ENCODE assay signal across 8 cellular contexts in the genomic region with DNA sequence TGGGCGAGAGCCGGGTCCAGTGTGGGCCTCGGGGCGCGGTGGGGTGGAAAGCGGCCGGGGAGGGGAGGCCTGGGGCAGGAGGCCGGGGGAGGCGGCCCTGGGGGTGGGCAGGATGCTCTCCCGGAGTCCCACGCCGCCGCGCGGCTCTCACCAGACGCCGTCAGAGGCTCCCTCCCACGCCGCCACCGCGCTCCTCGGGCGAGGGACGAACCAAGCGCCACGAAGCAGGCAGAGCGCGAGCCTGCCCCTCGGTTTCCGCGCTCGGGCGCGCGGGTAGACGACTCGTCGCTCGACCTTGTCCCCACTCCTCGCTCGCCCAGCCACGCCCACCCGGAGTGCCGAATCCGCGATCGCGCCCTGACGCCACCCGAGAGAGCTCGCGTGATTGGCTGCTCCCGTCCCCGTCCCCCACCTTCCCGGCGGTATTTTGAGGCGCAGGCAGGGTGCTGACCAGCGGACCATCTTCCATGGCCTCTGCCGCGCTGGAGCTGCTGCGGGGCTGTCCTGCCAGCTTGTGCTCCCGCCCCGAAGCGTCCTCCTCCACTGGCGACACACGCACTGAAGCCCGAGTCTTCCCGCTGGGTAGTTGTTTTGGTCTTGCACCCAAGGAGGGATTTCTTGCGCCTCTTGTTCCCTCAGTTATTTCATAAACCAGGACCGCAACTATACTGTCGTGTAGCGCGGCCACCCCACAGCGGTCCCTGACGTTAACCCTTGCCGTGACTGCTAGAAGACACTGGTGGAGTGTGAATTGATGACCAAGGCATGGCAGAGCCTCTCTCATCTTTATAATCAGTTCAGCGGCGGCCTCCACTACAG. TPM values are rescaled to one million over a fixed set of nuclear protein-coding genes. Genes with fewer than 3 reads are reported as not detected.
DNase-seq lines count a peak whose midpoint lies in the region; ATAC-seq and TF ChIP-seq lines count a peak whose summit lies in the region.

GNE (minus strand) TSS at position 279 of the 819 bp plus-strand sequence. CDS start 9,093 bp downstream, outside the sequence.

- H3F3A ChIP-seq in PC-9 (ENCODE audit: insufficient read depth, low read depth) = peaks cover 8% of the 10 kb centered on the region; the same call in 1 of the 2 replicates

- no TSS peak for BruUV-seq in Caco-2 (replicated peaks; lab: Mats Ljungman, UMichigan)
- BruUV-seq in PC-9 (replicated peaks; lab: Mats Ljungman, UMichigan) = TSS peak; percentile 80

- H3K4me3 Mint-ChIP-seq in Caco-2 (ENCODE audit: unreplicated experiment) = peak within 1 kb of the TSS; percentile 91
- peak within 1 kb of the TSS; percentile 95 for H3K4me3 Mint-ChIP-seq in activated T-cell treated with anti-CD3 and anti-CD28 coated beads, Interleukin-2, amount 50 U/mL, for 4 hours

- H3K27ac Mint-ChIP-seq in Caco-2 (ENCODE audit: unreplicated experiment) = peak within 1 kb of the TSS; percentile 90

- H3K9me3 ChIP-seq in Caco-2 (no peaks in the 10 kb centered on the region), HUES48 (ENCODE audit: control insufficient read depth, insufficient read depth, low read length) (no peaks in the 10 kb centered on the region), PC-9 (ENCODE audit: insufficient read depth, low read depth) (no peaks in the 10 kb centered on the region), mucosa of rectum (ENCODE audit: control insufficient read depth in 2 of 2, low read length in 2 of 2) (no peaks in the 10 kb centered on the region)

- no peaks in the 10 kb centered on the region for H3K27me3 Mint-ChIP-seq in Caco-2 (ENCODE audit: insufficient read depth, unreplicated experiment)
- H3K27me3 Mint-ChIP-seq in activated T-cell treated with anti-CD3 and anti-CD28 coated beads, Interleukin-2, amount 50 U/mL, for 4 hours (ENCODE audit: low read depth) = no peaks in the 10 kb centered on the region

- peak within 1 kb of the TSS; percentile 56; the same call in 1 of the 2 replicates for H3K9ac ChIP-seq in HUES48 (ENCODE audit: low read depth, low read length)
- H3K9ac ChIP-seq in mucosa of rectum (ENCODE audit: low read depth in 1 of 2, low read length in 2 of 2) = peak within 1 kb of the TSS; percentile 70 to 83

- H3K4me2 ChIP-seq in PC-9 = no peak within 1 kb of the TSS

- H3K4me1 ChIP-seq in Caco-2 (no peaks in the 10 kb centered on the region), HUES48 (ENCODE audit: control insufficient read depth, insufficient read depth, low read length) (no peaks in the 10 kb centered on the region), PC-9 (replicated peaks; ENCODE audit: insufficient read depth) (no peaks in the 10 kb centered on the region), mucosa of rectum (ENCODE audit: control insufficient read depth in 2 of 2, insufficient read depth in 2 of 2, low read length in 2 of 2) (peaks cover 6 to 10% of the 10 kb centered on the region in 2 donors)

- H3K27ac ChIP-seq in HUES48 (ENCODE audit: low read depth, low read length) (peak within 1 kb of the TSS; percentile 63), PC-9 (no peak within 1 kb of the TSS), mucosa of rectum (ENCODE audit: low read depth in 2 of 2, low read length in 2 of 2) (peak within 1 kb of the TSS; percentile 92 to 94)

- no peaks in the 10 kb centered on the region for H3K27me3 ChIP-seq in Caco-2 (replicated peaks; ENCODE audit: control insufficient read depth, insufficient read depth, low read length)
- H3K27me3 ChIP-seq in HUES48 (ENCODE audit: control insufficient read depth, insufficient read depth, low read length) = no peaks in the 10 kb centered on the region
- no peaks in the 10 kb centered on the region for H3K27me3 ChIP-seq in PC-9 (ENCODE audit: insufficient read depth, low read depth)
- H3K27me3 ChIP-seq in mucosa of rectum (ENCODE audit: control insufficient read depth in 2 of 2, insufficient read depth in 2 of 2, low read length in 2 of 2) = no peaks in the 10 kb centered on the region

- DNase-seq in Caco-2 = peak; percentile 96
- DNase-seq in PC-9 = peak in 1 of 2 experiments; percentile 90
- peak; percentile 98 for DNase-seq in activated T-cell treated with anti-CD3 and anti-CD28 coated beads, Interleukin-2, amount 50 U/mL, for 4 hours
- DNase-seq in erythroblast (lab: John Stamatoyannopoulos, UW) = peak; percentile 97
- DNase-seq in stimulated activated CD8-positive, alpha-beta memory T cell treated with anti-CD3 and anti-CD28 coated beads, Interleukin-4, amount 100 ng/mL, for 4 hours (ENCODE audit: low read depth in 2 of 2, low spot score in 1 of 2) = peak; percentile 97

- H3K9me3 Mint-ChIP-seq in Caco-2 (ENCODE audit: unreplicated experiment) = no peaks in the 10 kb centered on the region
- H3K9me3 Mint-ChIP-seq in activated T-cell treated with anti-CD3 and anti-CD28 coated beads, Interleukin-2, amount 50 U/mL, for 4 hours = no peaks in the 10 kb centered on the region

- H3K36me3 ChIP-seq in Caco-2 (ENCODE audit: control insufficient read depth, insufficient read depth, low read length) (no peaks in the 10 kb centered on the region), HUES48 (ENCODE audit: control insufficient read depth, insufficient read depth, low read length) (no peaks in the 10 kb centered on the region), PC-9 (ENCODE audit: low read depth) (no peaks in the 10 kb centered on the region), mucosa of rectum (ENCODE audit: control insufficient read depth in 2 of 2, insufficient read depth in 2 of 2, low read length in 2 of 2) (no peaks in the 10 kb centered on the region)

- intact Hi-C loops in Caco-2 (cut with micrococcal nuclease; ENCODE audit: unreplicated experiment) (no loop called here), PC-9 (cut with micrococcal nuclease; ENCODE audit: unreplicated experiment) (no loop called here)

- H3K4me1 Mint-ChIP-seq in Caco-2 (ENCODE audit: low read depth, unreplicated experiment) = no peaks in the 10 kb centered on the region
- H3K4me1 Mint-ChIP-seq in activated T-cell treated with anti-CD3 and anti-CD28 coated beads, Interleukin-2, amount 50 U/mL, for 4 hours (ENCODE audit: low read depth) = peaks cover 15% of the 10 kb centered on the region

- H3K4me3 ChIP-seq in Caco-2 (ENCODE audit: low read depth, low read length) = peak within 1 kb of the TSS; percentile 78
- H3K4me3 ChIP-seq in HUES48 (ENCODE audit: low read depth, low read length) = peak within 1 kb of the TSS; percentile 82
- H3K4me3 ChIP-seq in PC-9 = no peak within 1 kb of the TSS
- peak within 1 kb of the TSS; percentile 79 to 80 for H3K4me3 ChIP-seq in mucosa of rectum (ENCODE audit: low read length in 2 of 2)

- H3K79me2 ChIP-seq in PC-9 (ENCODE audit: low read depth) = peaks cover 62% of the 10 kb centered on the region

- CTCF ChIA-PET in Caco-2 (lab: Charles Lee) = interaction anchor here (0.7 to 1.2 kb wide), 3 partner anchors 11 to 149 kb away, joined by 3 to 5 read pairs (median 4); no protein-coding TSS in a partner anchor
- CTCF ChIA-PET in PC-9 (lab: Charles Lee) = no interaction called here

- TF ChIP-seq CTCF in Caco-2 (IDR thresholded peaks at IDR 0.05; ENCODE audit: insufficient read depth in 1 of 2, low read depth in 1 of 2, low read length in 1 of 2, severe bottlenecking in 1 of 2, unreplicated experiment in 1 of 2) (no peak), PC-9 (conservative IDR thresholded peaks at IDR 0.05) (no peak)

- peaks cover 46% of the 10 kb centered on the region for H3K36me3 Mint-ChIP-seq in Caco-2 (ENCODE audit: insufficient read depth, unreplicated experiment)
- no peaks in the 10 kb centered on the region for H3K36me3 Mint-ChIP-seq in activated T-cell treated with anti-CD3 and anti-CD28 coated beads, Interleukin-2, amount 50 U/mL, for 4 hours (ENCODE audit: insufficient read depth)

- H3K9me2 ChIP-seq in PC-9 (ENCODE audit: insufficient read depth) = no peaks in the 10 kb centered on the region

- peak; percentile 95 for TF ChIP-seq POLR2A in erythroblast (IDR thresholded peaks at IDR 0.05; ENCODE audit: low read length)

- peaks cover 3% of the 10 kb centered on the region; the same call in 1 of the 2 replicates for H4K20me1 ChIP-seq in PC-9 (ENCODE audit: insufficient read depth)

- POLR2A ChIA-PET in Caco-2 (lab: Charles Lee) = interaction anchor here (0.5 to 1.4 kb wide), 4 partner anchors 10 to 62 kb away, joined by 3 to 13 read pairs (median 3); no protein-coding TSS in a partner anchor
- POLR2A ChIA-PET in PC-9 (lab: Charles Lee; ENCODE audit: unreplicated experiment) = interaction anchor here (0.6 to 0.9 kb wide), 4 partner anchors 39 to 68 kb away, joined by 3 to 7 read pairs (median 4); no protein-coding TSS in a partner anchor

- no peak within 1 kb of the TSS for H2AFZ ChIP-seq in PC-9

- peak; percentile 90 for ATAC-seq in GM21390 (IDR thresholded peaks at IDR 0.05; ENCODE audit: unreplicated experiment)
- peak; percentile 90 to 94 for ATAC-seq in activated T-cell treated with anti-CD3 and anti-CD28 coated beads, Interleukin-2, amount 50 U/mL, for 4 hours

RNA-seq across cellular contexts. Expression of gene GNE, which starts in this region (rescaled TPM):
- total RNA-seq in Caco-2 (2022) (15.2 and 18.7 TPM in 2 replicates), PC-9 (2021) (20.2 and 23.2 TPM in 2 replicates)
- 10 to 100 TPM; 13.8 to 15.2 (median 14.3) TPM for total RNA-seq in activated T-cell treated with anti-CD3 and anti-CD28 coated beads, Interleukin-2, amount 50 U/mL, for 4 hours
